ENCODE assay signal across 9 cellular contexts in genomic region chr2:1259746-1260145, GRCh38.
"Had no signal": no experiment of that assay in that cellular context is flagged by ENCODE, and none has a peak within 500 bp of the region (broad histone marks: within the 10 kb centered on the region; RNA-seq: fewer than 3 reads in every experiment).

No MANE protein-coding gene starts in this region.

- H2AFZ ChIP-seq: GM23248 had no signal

- ATAC-seq: K562 had no signal

- H3K4me3 ChIP-seq: GM23248, K562 had no signal

- H3K9ac ChIP-seq: GM23248 had no signal

- FAIRE-seq: H1, H54, K562 had no signal

- H3K27ac ChIP-seq: GM23248, HL-60 had no signal

- DNase-seq: GM23248, H9, HCEC 1CT, IMR-90, KG1 had no signal
